7 cellular contexts compared by ENCODE assay signal in genomic region chr4:71344067-71344466, GRCh38. TPM values are rescaled to one million over a fixed set of nuclear protein-coding genes. Genes with fewer than 3 reads are reported as not detected.
"Had no signal": no experiment of that assay in that cellular context is flagged by ENCODE, and none has a peak within 500 bp of the region (broad histone marks: within the 10 kb centered on the region; RNA-seq: fewer than 3 reads in every experiment).

No MANE protein-coding gene starts in this region.

- H3K4me3 ChIP-seq: GM23338 had no signal

- DNase-seq: H9, HCEC 1CT had no signal

- H3K36me3 Mint-ChIP-seq: IgD-negative memory B cell had no signal

- H3K9me3 Mint-ChIP-seq: GM23338, H9, IgD-negative memory B cell had no signal

- FAIRE-seq: H1, H54, HepG2 had no signal

- H3K4me3 Mint-ChIP-seq: GM23338, H9, IgD-negative memory B cell had no signal

- H3K4me1 Mint-ChIP-seq: GM23338, H9, IgD-negative memory B cell had no signal

- ATAC-seq: GM23338, HepG2 had no signal

- H3K27ac Mint-ChIP-seq: GM23338, H9, IgD-negative memory B cell had no signal

RNA-seq across cellular contexts. Expression of gene SLC4A4, which starts 5.2 kb away (rescaled TPM):
- total RNA-seq: HepG2 had no signal
- polyA plus RNA-seq: IgD-negative memory B cell had no signal
